In genomic region chr19:44800461-44800860, GRCh38 we compare ENCODE assay signal across 8 cellular contexts. TPM values are rescaled to one million over a fixed set of nuclear protein-coding genes. Genes with fewer than 3 reads are reported as not detected.
DNase-seq lines count a peak whose midpoint lies in the region; ATAC-seq and TF ChIP-seq lines count a peak whose summit lies in the region.

No MANE protein-coding gene starts in this region.

- H3K27me3 ChIP-seq in thyroid gland: no peaks in the 10 kb centered on the region

- WGBS in thyroid gland, 2 donors: 0 to 8% methylated on average over 2 of the region's 3 CpGs

- no peak overlapping the region for H3K4me3 ChIP-seq in fibroblast of the aortic adventitia (ENCODE audit: low read depth, low read length)
- H3K4me3 ChIP-seq in thyroid gland (replicated peaks in 1 of 3): no peak overlapping the region

- no peak overlapping the region for H3K4me3 Mint-ChIP-seq in activated T-helper 1 cell treated with anti-CD3 and anti-CD28 coated beads, Interleukin-12 subunit alpha, Interleukin-12 subunit beta, Interleukin-2, Interleukin-4 antibody, amounts not matched to agents 30 ng/mL and 10 ng/mL and 1 ng/mL, durations not matched to agents 14 hours and 24 hours and 36 hours

- H3K27ac Mint-ChIP-seq in activated T-helper 1 cell treated with anti-CD3 and anti-CD28 coated beads, Interleukin-12 subunit alpha, Interleukin-12 subunit beta, Interleukin-2, Interleukin-4 antibody, amounts not matched to agents 30 ng/mL and 10 ng/mL and 1 ng/mL, durations not matched to agents 14 hours and 24 hours and 36 hours: no peak overlapping the region

- peak; percentile 63 for ATAC-seq in GM19035 (IDR thresholded peaks at IDR 0.05; ENCODE audit: unreplicated experiment)

- intact Hi-C loops in activated T-helper 1 cell treated with anti-CD3 and anti-CD28 coated beads, Interleukin-12 subunit alpha, Interleukin-12 subunit beta, Interleukin-2, Interleukin-4 antibody, amounts not matched to agents 30 ng/mL and 10 ng/mL and 1 ng/mL, durations not matched to agents 14 hours and 24 hours and 36 hours (cut with micrococcal nuclease): loop anchor here (1.0 to 5.0 kb wide), 2 partner anchors 45 to 152 kb away; no protein-coding TSS in a partner anchor
- intact Hi-C loops in thyroid gland (cut with DNase I): no loop called here

- H3K36me3 Mint-ChIP-seq in activated T-helper 1 cell treated with anti-CD3 and anti-CD28 coated beads, Interleukin-12 subunit alpha, Interleukin-12 subunit beta, Interleukin-2, Interleukin-4 antibody, amounts not matched to agents 30 ng/mL and 10 ng/mL and 1 ng/mL, durations not matched to agents 14 hours and 24 hours and 36 hours (ENCODE audit: low read depth): no peaks in the 10 kb centered on the region

- TF ChIP-seq CTCF in AG09319 (IDR thresholded peaks at IDR 0.05; ENCODE audit: low read depth, low read length): peak; percentile 96
- peak; percentile 99 for TF ChIP-seq CTCF in fibroblast of the aortic adventitia (IDR thresholded peaks at IDR 0.05; ENCODE audit: insufficient read depth, low read length)
- TF ChIP-seq CTCF in thyroid gland (IDR thresholded peaks at IDR 0.05): peak; percentile 90 to 98 (median 96)

- H3K27ac ChIP-seq in thyroid gland: no peak overlapping the region

- TF ChIP-seq POLR2A in thyroid gland (IDR thresholded peaks at IDR 0.05): no peak

- peaks cover 0 to 7% of the 10 kb centered on the region in 2 donors for H3K4me1 ChIP-seq in thyroid gland

- H3K9me3 Mint-ChIP-seq in activated T-helper 1 cell treated with anti-CD3 and anti-CD28 coated beads, Interleukin-12 subunit alpha, Interleukin-12 subunit beta, Interleukin-2, Interleukin-4 antibody, amounts not matched to agents 30 ng/mL and 10 ng/mL and 1 ng/mL, durations not matched to agents 14 hours and 24 hours and 36 hours: no peaks in the 10 kb centered on the region

- peaks cover 13% of the 10 kb centered on the region for H3K27me3 Mint-ChIP-seq in activated T-helper 1 cell treated with anti-CD3 and anti-CD28 coated beads, Interleukin-12 subunit alpha, Interleukin-12 subunit beta, Interleukin-2, Interleukin-4 antibody, amounts not matched to agents 30 ng/mL and 10 ng/mL and 1 ng/mL, durations not matched to agents 14 hours and 24 hours and 36 hours (ENCODE audit: insufficient read depth)

- no peaks in the 10 kb centered on the region for H3K9me3 ChIP-seq in thyroid gland

- peaks cover 9% of the 10 kb centered on the region for H3K4me1 Mint-ChIP-seq in activated T-helper 1 cell treated with anti-CD3 and anti-CD28 coated beads, Interleukin-12 subunit alpha, Interleukin-12 subunit beta, Interleukin-2, Interleukin-4 antibody, amounts not matched to agents 30 ng/mL and 10 ng/mL and 1 ng/mL, durations not matched to agents 14 hours and 24 hours and 36 hours (ENCODE audit: low read depth)

- H3K36me3 ChIP-seq in thyroid gland: no peaks in the 10 kb centered on the region

- DNase-seq in AG09319 (ENCODE audit: extremely low read depth, low read depth) (peak; percentile 31), KG1 (lab: John Stamatoyannopoulos, UW) (peak; percentile 53), RKO (ENCODE audit: low spot score) (peak; percentile 75), fibroblast of the aortic adventitia (ENCODE audit: low read depth) (peak; percentile 72), nucleus accumbens (lab: John Stamatoyannopoulos, UW) (peak in 44 of 56 donors; percentile 4 to 84 (median 34)), thyroid gland (peak; percentile 84 to 89)
- peak; percentile 78 for DNase-seq in activated T-helper 1 cell treated with anti-CD3 and anti-CD28 coated beads, Interleukin-12 subunit alpha, Interleukin-12 subunit beta, Interleukin-2, Interleukin-4 antibody, amounts not matched to agents 30 ng/mL and 10 ng/mL and 1 ng/mL, durations not matched to agents 14 hours and 24 hours and 36 hours (ENCODE audit: low spot score)

RNA-seq across cellular contexts. Expression of gene BCAM, which starts 8.4 kb away (rescaled TPM):
- total RNA-seq in activated T-helper 1 cell treated with anti-CD3 and anti-CD28 coated beads, Interleukin-12 subunit alpha, Interleukin-12 subunit beta, Interleukin-2, Interleukin-4 antibody, amounts not matched to agents 30 ng/mL and 10 ng/mL and 1 ng/mL, durations not matched to agents 14 hours and 24 hours and 36 hours: not detected in 2 replicates
- total RNA-seq in fibroblast of the aortic adventitia (ENCODE audit: low replicate concordance) (5.9 and 24.2 TPM in 2 replicates), thyroid gland (100 to 1,000 TPM; 156 to 391 (median 285) TPM)

RNA-seq across cellular contexts. Expression of gene CBLC, which starts 22.8 kb away (rescaled TPM):
- total RNA-seq in activated T-helper 1 cell treated with anti-CD3 and anti-CD28 coated beads, Interleukin-12 subunit alpha, Interleukin-12 subunit beta, Interleukin-2, Interleukin-4 antibody, amounts not matched to agents 30 ng/mL and 10 ng/mL and 1 ng/mL, durations not matched to agents 14 hours and 24 hours and 36 hours: not detected in 2 replicates
- total RNA-seq in fibroblast of the aortic adventitia (ENCODE audit: low replicate concordance): not detected in 2 replicates
- 1 to 10 TPM; 2.0 to 5.6 (median 3.1) TPM for total RNA-seq in thyroid gland

RNA-seq across cellular contexts. Expression of gene NECTIN2, which starts 45.6 kb away (rescaled TPM):
- total RNA-seq in activated T-helper 1 cell treated with anti-CD3 and anti-CD28 coated beads, Interleukin-12 subunit alpha, Interleukin-12 subunit beta, Interleukin-2, Interleukin-4 antibody, amounts not matched to agents 30 ng/mL and 10 ng/mL and 1 ng/mL, durations not matched to agents 14 hours and 24 hours and 36 hours: 0.08 and 0.39 TPM in 2 replicates
- total RNA-seq in fibroblast of the aortic adventitia (ENCODE audit: low replicate concordance) (22.1 and 40.3 TPM in 2 replicates), thyroid gland (100 to 1,000 TPM in 3 of 4 donors, 10 to 100 TPM in 1; 88.6 to 164 (median 117) TPM)

RNA-seq across cellular contexts. Expression of gene BCL3, which starts 52.0 kb away (rescaled TPM):
- 67.2 and 74.6 TPM in 2 replicates for total RNA-seq in activated T-helper 1 cell treated with anti-CD3 and anti-CD28 coated beads, Interleukin-12 subunit alpha, Interleukin-12 subunit beta, Interleukin-2, Interleukin-4 antibody, amounts not matched to agents 30 ng/mL and 10 ng/mL and 1 ng/mL, durations not matched to agents 14 hours and 24 hours and 36 hours
- total RNA-seq in fibroblast of the aortic adventitia (ENCODE audit: low replicate concordance): 3.8 and 13.4 TPM in 2 replicates
- total RNA-seq in thyroid gland: 10 to 100 TPM; 12.4 to 56.2 (median 16.8) TPM

Comparison
In these comparisons a context has a peak if more than half of its experiments do, and no peak if none do; other contexts are left out.
1. DNase-seq: peak in every context shown above with its lines; median percentile 86 in thyroid gland; 78 in activated T-helper 1 cell treated with anti-CD3 and anti-CD28 coated beads, Interleukin-12 subunit alpha, Interleukin-12 subunit beta, Interleukin-2, Interleukin-4 antibody, amounts not matched to agents 30 ng/mL and 10 ng/mL and 1 ng/mL, durations not matched to agents 14 hours and 24 hours and 36 hours; 75 in RKO; 72 in fibroblast of the aortic adventitia; 53 in KG1; 34 in nucleus accumbens; 31 in AG09319.
2. RNA of gene NECTIN2, which starts 45.6 kb away (total RNA-seq): 88.6 to 164 TPM in thyroid gland and 22.1 to 40.3 TPM in fibroblast of the aortic adventitia; 0.08 to 0.39 TPM in activated T-helper 1 cell treated with anti-CD3 and anti-CD28 coated beads, Interleukin-12 subunit alpha, Interleukin-12 subunit beta, Interleukin-2, Interleukin-4 antibody, amounts not matched to agents 30 ng/mL and 10 ng/mL and 1 ng/mL, durations not matched to agents 14 hours and 24 hours and 36 hours; every median in the first group is over 10 times any median in the second.
3. Peak in every context shown above with its lines, with median percentiles within 50 percentile points of each other: CTCF ChIP-seq.